ENCODE assay signal across 32 cellular contexts in the genomic region with DNA sequence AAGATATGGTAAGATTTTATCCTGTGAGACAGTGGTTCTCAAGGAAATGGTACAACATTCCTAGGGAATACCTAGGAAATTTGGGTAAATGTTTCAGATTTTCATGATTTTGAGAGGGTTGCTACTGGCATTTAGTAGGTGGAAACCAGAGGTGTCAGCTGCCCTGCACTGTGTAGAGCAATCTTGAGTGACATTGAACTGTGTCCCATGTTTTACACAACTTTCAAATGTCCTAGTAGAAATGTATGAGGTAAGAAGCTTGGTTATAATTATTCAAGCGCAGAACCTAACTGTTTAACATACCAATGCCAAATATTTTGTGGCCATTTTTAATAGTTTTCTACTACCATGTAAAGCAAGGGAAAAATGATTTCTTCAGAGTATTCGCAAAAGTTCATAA.
"Had no signal": no experiment of that assay in that cellular context is flagged by ENCODE, and none has a peak within 500 bp of the region (broad histone marks: within the 10 kb centered on the region; RNA-seq: fewer than 3 reads in every experiment).

No MANE protein-coding gene starts in this region.

- H3K9me3 ChIP-seq: adrenal gland, ascending aorta, body of pancreas, breast epithelium had no signal

- H3K27me3 ChIP-seq: adrenal gland, ascending aorta, body of pancreas, brain microvascular endothelial cell, breast epithelium, cardiac muscle cell had no signal

- H3K4me1 ChIP-seq: adrenal gland, ascending aorta, breast epithelium had no signal

- H3K36me3 ChIP-seq: adrenal gland, ascending aorta, brain microvascular endothelial cell, breast epithelium, cardiac muscle cell had no signal

- DNase-seq: activated effector memory CD4-positive, alpha-beta T cell treated with anti-CD3 and anti-CD28 coated beads, Interleukin-2, amount 50 U/mL, for 16 hours; activated effector memory CD4-positive, alpha-beta T cell treated with Interleukin-2 at 50 U/mL for 16 hours; activated gamma-delta T cell; activated gamma-delta T cell treated with Interleukin-2 at 50 U/mL for 16 hours; activated naive CD4-positive, alpha-beta T cell; activated naive CD4-positive, alpha-beta T cell treated with anti-CD3 and anti-CD28 coated beads for 36 hours; activated naive CD4-positive, alpha-beta T cell treated with anti-CD3 and anti-CD28 coated beads, Interleukin-2, amount 10 ng/mL, durations not matched to agents 7 days and 5 days; activated naive CD4-positive, alpha-beta T cell treated with anti-CD3 and anti-CD28 coated beads, Interleukin-2, amount 50 U/mL, for 16 hours; activated naive CD4-positive, alpha-beta T cell treated with Interleukin-2 at 50 U/mL for 16 hours; activated naive CD8-positive, alpha-beta T cell treated with anti-CD3 and anti-CD28 coated beads for 36 hours; activated naive CD8-positive, alpha-beta T cell treated with anti-CD3 and anti-CD28 coated beads, Interleukin-2, amount 10 ng/mL, durations not matched to agents 7 days and 5 days; activated naive CD8-positive, alpha-beta T cell treated with anti-CD3 and anti-CD28 coated beads, Interleukin-2, amount 50 U/mL, for 24 hours; activated T-cell treated with anti-CD3 and anti-CD28 coated beads, Interleukin-2, amount 50 U/mL, for 1 hour; activated T-cell treated with anti-CD3 and anti-CD28 coated beads, Interleukin-2, amount 50 U/mL, for 24 hours; activated T-cell treated with anti-CD3 and anti-CD28 coated beads, Interleukin-2, amount 50 U/mL, for 4 hours; activated T-cell treated with anti-CD3 and anti-CD28 coated beads, Interleukin-2, amount 50 U/mL, for 48 hours; activated T-cell treated with anti-CD3 and anti-CD28 coated beads, Interleukin-2, amount 50 U/mL, for 72 hours; adrenal gland; amniotic stem cell; amygdala; anterior cingulate cortex; aorta; body of pancreas; brain microvascular endothelial cell; caudate nucleus; central memory CD4-positive, alpha-beta T cell; cerebellar nuclear complex had no signal

- ATAC-seq: activated naive CD4-positive, alpha-beta T cell treated with anti-CD3 and anti-CD28 coated beads, Interleukin-2, amount 50 U/mL, for 72 hours; activated naive CD8-positive, alpha-beta T cell treated with anti-CD3 and anti-CD28 coated beads, Interleukin-2, amount 50 U/mL, for 24 hours; activated T-cell treated with anti-CD3 and anti-CD28 coated beads, Interleukin-2, amount 50 U/mL, for 4 hours; activated T-cell treated with anti-CD3 and anti-CD28 coated beads, Interleukin-2, amount 50 U/mL, for 72 hours; activated T-helper 17 cell treated with anti-CD3 and anti-CD28 coated beads, Interleukin-2, amount 50 U/mL, for 72 hours; body of pancreas had no signal

- H3K4me3 ChIP-seq: adrenal gland, body of pancreas, breast epithelium, cardiac muscle cell had no signal

- H3K27ac ChIP-seq: adrenal gland, ascending aorta, body of pancreas, brain microvascular endothelial cell, breast epithelium, cardiac muscle cell had no signal
